17 cellular contexts compared by ENCODE assay signal in the genomic region with DNA sequence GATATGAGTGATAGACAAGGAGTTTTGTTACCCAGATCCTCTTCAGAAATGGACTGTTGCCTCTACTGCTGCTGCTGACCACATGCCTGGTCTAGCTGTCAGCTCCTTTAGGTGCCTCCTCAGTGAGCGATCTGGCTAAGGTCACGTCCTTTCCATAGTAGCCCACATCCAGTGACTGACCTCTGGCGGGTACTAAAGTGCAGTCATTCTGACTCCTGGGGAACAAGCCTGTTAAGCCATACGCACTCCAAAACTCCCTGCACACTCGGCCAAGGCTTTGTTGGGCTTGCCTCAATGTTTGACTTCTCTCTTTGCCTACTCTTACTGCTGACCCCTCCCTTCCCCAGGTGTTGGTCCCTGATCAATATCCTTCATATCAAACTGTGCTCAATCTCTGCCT.
A peak's percentile ranks its signal among the peaks of the same experiment; 100 is the strongest.
DNase-seq lines count a peak whose midpoint lies in the region; ATAC-seq, FAIRE-seq and TF ChIP-seq lines count a peak whose summit lies in the region.
"Had no signal": no experiment of that assay in that cellular context is flagged by ENCODE, and none has a peak within 500 bp of the region (broad histone marks: within the 10 kb centered on the region; RNA-seq: fewer than 3 reads in every experiment).

No MANE protein-coding gene starts in this region.

- H3K9me3 Mint-ChIP-seq in H9 = no peaks in the 10 kb centered on the region; a peak in 3 of 5 replicates
- H3K9me3 Mint-ChIP-seq: activated CD8-positive, alpha-beta T cell treated with anti-CD3 and anti-CD28 coated beads for 36 hours had no signal

- no peak overlapping the region for H3K23ac ChIP-seq in H9 (ENCODE audit: insufficient read length, low read depth, low read length)

- H3K27me3 Mint-ChIP-seq in H9 (ENCODE audit: low read depth) = no peaks in the 10 kb centered on the region
- H3K27me3 Mint-ChIP-seq: CD4-positive, CD25-positive, alpha-beta regulatory T cell had no signal

- no peak overlapping the region for H2AK5ac ChIP-seq in H9 (ENCODE audit: insufficient read length, low read length)

- no peak overlapping the region for H4K5ac ChIP-seq in H9 (ENCODE audit: insufficient read length, low read depth, low read length)

- no peaks in the 10 kb centered on the region for H4K20me1 ChIP-seq in H9 (ENCODE audit: control insufficient read depth, insufficient read depth, insufficient read length)

- H2BK12ac ChIP-seq in H9 (ENCODE audit: insufficient read length, low read depth, low read length) = no peak overlapping the region

- H3K4me1 Mint-ChIP-seq in H9 = peaks cover 43 to 45% of the 10 kb centered on the region in 2 experiments
- H3K4me1 Mint-ChIP-seq: CD4-positive, CD25-positive, alpha-beta regulatory T cell had no signal

- H3K79me2 ChIP-seq in H9 (ENCODE audit: insufficient read depth, low read length) = no peaks in the 10 kb centered on the region
- H3K79me2 ChIP-seq: parathyroid adenoma had no signal

- no peak for FAIRE-seq in frontal cortex (lab: Jason Lieb, UNC)
- FAIRE-seq: GM19239 had no signal

- no peak overlapping the region for H2BK5ac ChIP-seq in H9 (ENCODE audit: insufficient read length, low read length)

- H3K79me1 ChIP-seq in H9 (ENCODE audit: insufficient read depth, low read depth, low read length, poor library complexity, severe bottlenecking) = no peaks in the 10 kb centered on the region

- H3K4me2 ChIP-seq in H9 (ENCODE audit: insufficient read depth, insufficient read length, low read length) = no peak overlapping the region

- no CpG with 5 or more reads among the region's 5 CpGs for WGBS in H9 (ENCODE audit: extremely low coverage, insufficient read length, low lambda C conversion rate)

- H3K56ac ChIP-seq in H9 (ENCODE audit: insufficient read length, low read depth, low read length) = no peak overlapping the region

- peaks cover 2% of the 10 kb centered on the region; the same call in 1 of the 2 replicates for H3K4me1 ChIP-seq in H9 (ENCODE audit: insufficient read depth, low read length)
- H3K4me1 ChIP-seq: body of pancreas, parathyroid adenoma had no signal

- no peak overlapping the region for H3T11ph ChIP-seq in H9 (ENCODE audit: low read length)

- H4K91ac ChIP-seq in H9 (ENCODE audit: insufficient read length, low read depth, low read length) = no peak overlapping the region

- H3K4me3 ChIP-seq in fibroblast of pulmonary artery (replicated peaks; ENCODE audit: low read depth, low read length) (no peak overlapping the region), skin epidermis (no peak overlapping the region)
- H3K4me3 ChIP-seq: body of pancreas, upper lobe of left lung had no signal

- no peak overlapping the region for H4K8ac ChIP-seq in H9 (replicated peaks; ENCODE audit: insufficient read length, low read depth, low read length)

- TF ChIP-seq CTCF in H9 (conservative IDR thresholded peaks at IDR 0.05) (no peak), fibroblast of pulmonary artery (IDR thresholded peaks at IDR 0.05; ENCODE audit: low read length, missing control alignments) (no peak)

- peaks cover 0 to 2% (median 2%) of the 10 kb centered on the region in 3 experiments; a peak in 4 of 7 replicates for H3K36me3 Mint-ChIP-seq in H9 (ENCODE audit: insufficient read depth in 1 of 3, low read depth in 3 of 3)
- H3K36me3 Mint-ChIP-seq: CD4-positive, CD25-positive, alpha-beta regulatory T cell had no signal

- H3K23me2 ChIP-seq in H9 (ENCODE audit: insufficient read length, low read depth, low read length, poor library complexity, severe bottlenecking) = no peaks in the 10 kb centered on the region

- no peak overlapping the region for H3K14ac ChIP-seq in H9 (ENCODE audit: insufficient read depth, low read length)

- H3K27ac ChIP-seq in H9 (ENCODE audit: insufficient read length, low read depth, low read length) (no peak overlapping the region), skin epidermis (peak overlapping the region in 11 of 21 experiments; percentile 2 to 71 (median 36)), caudate nucleus (ENCODE audit: low read depth, low read length) (no peak overlapping the region)
- H3K27ac ChIP-seq: body of pancreas, parathyroid adenoma, upper lobe of left lung had no signal

- DNase-seq in H9 (no peak), RPMI7951 (ENCODE audit: low read depth) (peak; percentile 74), fibroblast of pulmonary artery (ENCODE audit: low read depth) (peak; percentile 24), caudate nucleus (lab: John Stamatoyannopoulos, UW) (no peak), frontal cortex (ENCODE audit: low spot score in 2 of 2) (no peak)
- DNase-seq: activated CD8-positive, alpha-beta T cell treated with anti-CD3 and anti-CD28 coated beads for 36 hours; body of pancreas; CD4-positive, CD25-positive, alpha-beta regulatory T cell; effector memory CD4-positive, alpha-beta T cell; KBM-7; kidney; NCI-H1694; upper lobe of left lung had no signal

- no peak overlapping the region for H3K18ac ChIP-seq in H9 (ENCODE audit: insufficient read length, low read depth, low read length)

- H3K9ac ChIP-seq in H9 (ENCODE audit: extremely low read depth, insufficient read length, low read length) = no peak overlapping the region
- H3K9ac ChIP-seq: parathyroid adenoma had no signal

- no peaks in the 10 kb centered on the region for H3K9me3 ChIP-seq in H9 (ENCODE audit: control insufficient read depth, low read depth, low read length)
- H3K9me3 ChIP-seq: body of pancreas, upper lobe of left lung had no signal

- no peak overlapping the region for H2BK20ac ChIP-seq in H9 (ENCODE audit: low read depth, low read length, poor library complexity, severe bottlenecking)

- no peak overlapping the region for H2AFZ ChIP-seq in H9 (ENCODE audit: low read length)
- H2AFZ ChIP-seq: parathyroid adenoma had no signal

- no peak overlapping the region for H3K4me3 Mint-ChIP-seq in H9
- H3K4me3 Mint-ChIP-seq: activated CD8-positive, alpha-beta T cell treated with anti-CD3 and anti-CD28 coated beads for 36 hours; CD4-positive, CD25-positive, alpha-beta regulatory T cell had no signal

- no peaks in the 10 kb centered on the region for H3K27me3 ChIP-seq in H9 (ENCODE audit: insufficient read depth, low read length)
- H3K27me3 ChIP-seq: body of pancreas, upper lobe of left lung had no signal

- no peak overlapping the region for H2BK15ac ChIP-seq in H9 (ENCODE audit: low read depth, low read length)

- ATAC-seq in GM21723 (IDR thresholded peaks at IDR 0.05; ENCODE audit: unreplicated experiment) = no peak

- H2BK120ac ChIP-seq in H9 (ENCODE audit: low read depth, low read length, poor library complexity, severe bottlenecking) = no peak overlapping the region

- no peak overlapping the region for H3K4ac ChIP-seq in H9 (ENCODE audit: low read depth, low read length)

- H3K27ac Mint-ChIP-seq in H9 = 0 out of 7 replicates have a peak overlapping the region, but pooled peaks of 2 of the 3 experiments have one; percentile 2
- H3K27ac Mint-ChIP-seq: activated CD8-positive, alpha-beta T cell treated with anti-CD3 and anti-CD28 coated beads for 36 hours; CD4-positive, CD25-positive, alpha-beta regulatory T cell had no signal

Comparison
In these comparisons a context has a peak if more than half of its experiments do, and no peak if none do; other contexts are left out.
1. DNase-seq: peak in RPMI7951 (single experiment) and fibroblast of pulmonary artery (single experiment); none in H9 (single experiment), caudate nucleus (0 of 61) and frontal cortex (0 of 2).
2. H3K27ac ChIP-seq: peak in skin epidermis (11 of 21); none in H9 (single experiment) and caudate nucleus (single experiment).